ENCODE assay signal across 28 cellular contexts in genomic region chr1:224216380-224216779, GRCh38.
"Had no signal": no experiment of that assay in that cellular context is flagged by ENCODE, and none has a peak within 500 bp of the region (broad histone marks: within the 10 kb centered on the region; RNA-seq: fewer than 3 reads in every experiment).

No MANE protein-coding gene starts in this region.

- H3K36me3 ChIP-seq: SJSA1 had no signal

- H3K9me2 ChIP-seq: SK-N-SH had no signal

- H3K9me3 Mint-ChIP-seq: activated CD4-positive, alpha-beta T cell treated with anti-CD3 and anti-CD28 coated beads, Interleukin-2, amount 10 ng/mL, durations not matched to agents 24 days and 14 days; activated naive CD4-positive, alpha-beta T cell treated with anti-CD3 and anti-CD28 coated beads for 36 hours; activated naive CD4-positive, alpha-beta T cell treated with anti-CD3 and anti-CD28 coated beads, Interleukin-2, amount 50 U/mL, for 72 hours; activated naive CD8-positive, alpha-beta T cell treated with anti-CD3 and anti-CD28 coated beads, Interleukin-2, amount 50 U/mL, for 24 hours; activated T-cell treated with anti-CD3 and anti-CD28 coated beads, Interleukin-2, amount 50 U/mL, for 4 hours; activated T-helper 1 cell treated with anti-CD3 and anti-CD28 coated beads, Interleukin-12 subunit alpha, Interleukin-12 subunit beta, Interleukin-2, Interleukin-4 antibody, amounts not matched to agents 30 ng/mL and 10 ng/mL and 1 ng/mL, durations not matched to agents 14 hours and 24 hours and 36 hours; brain; T-helper 1 cell treated with Interleukin-12 subunit alpha and Interleukin-12 subunit beta and Interleukin-4 antibody, amounts not matched to agents 30 μg/mL and 1 μg/mL, for 36 hours; T-helper 2 cell treated with Interferon-gamma antibody and Interleukin-4, amounts not matched to agents 5 μg/mL and 100 μg/mL, for 36 hours had no signal

- H3K4me3 Mint-ChIP-seq: activated CD4-positive, alpha-beta T cell treated with anti-CD3 and anti-CD28 coated beads, Interleukin-2, amount 10 ng/mL, durations not matched to agents 24 days and 14 days; activated CD8-positive, alpha-beta T cell treated with anti-CD3 and anti-CD28 coated beads, Interleukin-2, amount 10 ng/mL, durations not matched to agents 7 days and 5 days; activated naive CD4-positive, alpha-beta T cell treated with anti-CD3 and anti-CD28 coated beads for 36 hours; activated naive CD8-positive, alpha-beta T cell treated with anti-CD3 and anti-CD28 coated beads, Interleukin-2, amount 50 U/mL, for 24 hours; activated T-cell treated with anti-CD3 and anti-CD28 coated beads, Interleukin-2, amount 50 U/mL, for 4 hours; activated T-helper 1 cell treated with anti-CD3 and anti-CD28 coated beads, Interleukin-12 subunit alpha, Interleukin-12 subunit beta, Interleukin-2, Interleukin-4 antibody, amounts not matched to agents 30 ng/mL and 10 ng/mL and 1 ng/mL, durations not matched to agents 14 hours and 24 hours and 36 hours; brain; T-helper 1 cell treated with Interleukin-12 subunit alpha and Interleukin-12 subunit beta and Interleukin-4 antibody, amounts not matched to agents 30 μg/mL and 1 μg/mL, for 36 hours; T-helper 2 cell treated with Interferon-gamma antibody and Interleukin-4, amounts not matched to agents 5 μg/mL and 100 μg/mL, for 36 hours had no signal

- H3K27me3 ChIP-seq: SJSA1 had no signal

- H3K27ac Mint-ChIP-seq: activated CD4-positive, alpha-beta T cell treated with anti-CD3 and anti-CD28 coated beads, Interleukin-2, amount 10 ng/mL, durations not matched to agents 24 days and 14 days; activated CD8-positive, alpha-beta T cell treated with anti-CD3 and anti-CD28 coated beads, Interleukin-2, amount 10 ng/mL, durations not matched to agents 7 days and 5 days; activated naive CD4-positive, alpha-beta T cell treated with anti-CD3 and anti-CD28 coated beads for 36 hours; activated naive CD8-positive, alpha-beta T cell treated with anti-CD3 and anti-CD28 coated beads, Interleukin-2, amount 50 U/mL, for 24 hours; activated T-helper 1 cell treated with anti-CD3 and anti-CD28 coated beads, Interleukin-12 subunit alpha, Interleukin-12 subunit beta, Interleukin-2, Interleukin-4 antibody, amounts not matched to agents 30 ng/mL and 10 ng/mL and 1 ng/mL, durations not matched to agents 14 hours and 24 hours and 36 hours; brain; T-helper 1 cell treated with Interleukin-12 subunit alpha and Interleukin-12 subunit beta and Interleukin-4 antibody, amounts not matched to agents 30 μg/mL and 1 μg/mL, for 36 hours; T-helper 2 cell treated with Interferon-gamma antibody and Interleukin-4, amounts not matched to agents 5 μg/mL and 100 μg/mL, for 36 hours had no signal

- H3K27me3 Mint-ChIP-seq: activated CD4-positive, alpha-beta T cell treated with anti-CD3 and anti-CD28 coated beads, Interleukin-2, amount 10 ng/mL, durations not matched to agents 24 days and 14 days; activated naive CD8-positive, alpha-beta T cell treated with anti-CD3 and anti-CD28 coated beads, Interleukin-2, amount 50 U/mL, for 24 hours; brain had no signal

- H3K4me3 ChIP-seq: SJSA1 had no signal

- H3K9ac ChIP-seq: SK-N-SH had no signal

- H3K4me2 ChIP-seq: SK-N-SH had no signal

- ATAC-seq: activated CD8-positive, alpha-beta T cell treated with anti-CD3 and anti-CD28 coated beads, Interleukin-2, amount 10 ng/mL, durations not matched to agents 7 days and 5 days; activated naive CD4-positive, alpha-beta T cell treated with anti-CD3 and anti-CD28 coated beads, Interleukin-2, amount 50 U/mL, for 72 hours; activated naive CD8-positive, alpha-beta T cell treated with anti-CD3 and anti-CD28 coated beads, Interleukin-2, amount 50 U/mL, for 24 hours; activated T-cell treated with anti-CD3 and anti-CD28 coated beads, Interleukin-2, amount 50 U/mL, for 4 hours; Panc1 had no signal

- H3K36me3 Mint-ChIP-seq: activated naive CD4-positive, alpha-beta T cell treated with anti-CD3 and anti-CD28 coated beads, Interleukin-2, amount 50 U/mL, for 72 hours; brain had no signal

- H3K27ac ChIP-seq: SJSA1 had no signal

- H3K9me3 ChIP-seq: SJSA1, SK-N-SH had no signal

- DNase-seq: activated CD4-positive, alpha-beta T cell treated with anti-CD3 and anti-CD28 coated beads, Interleukin-2, amount 10 ng/mL, durations not matched to agents 24 days and 14 days; activated CD4-positive, alpha-beta T cell treated with anti-CD3 and anti-CD28 coated beads, Interleukin-2, amount 50 U/mL, for 48 hours; activated CD8-positive, alpha-beta T cell treated with anti-CD3 and anti-CD28 coated beads, Interleukin-2, amount 10 ng/mL, durations not matched to agents 7 days and 5 days; activated gamma-delta T cell treated with Interleukin-2 at 50 U/mL for 16 hours; activated naive CD4-positive, alpha-beta T cell treated with anti-CD3 and anti-CD28 coated beads for 36 hours; activated naive CD8-positive, alpha-beta T cell treated with anti-CD3 and anti-CD28 coated beads, Interleukin-2, amount 50 U/mL, for 24 hours; activated T-cell treated with anti-CD3 and anti-CD28 coated beads, Interleukin-2, amount 50 U/mL, for 4 hours; anterior cingulate cortex; caudate nucleus; Karpas-422; KBM-7; NCI-H1105; NCI-H1436; NCI-H1694; NCI-H1930; NCI-H2081 treated with DMSO at 0.1 percent for 48 hours; NCI-H226; NCI-H446 treated with DMSO at 0.1 percent for 48 hours; NCI-H524; SHP77 treated with DMSO at 0.1 percent for 48 hours; SK-N-SH had no signal
